In the genomic region with DNA sequence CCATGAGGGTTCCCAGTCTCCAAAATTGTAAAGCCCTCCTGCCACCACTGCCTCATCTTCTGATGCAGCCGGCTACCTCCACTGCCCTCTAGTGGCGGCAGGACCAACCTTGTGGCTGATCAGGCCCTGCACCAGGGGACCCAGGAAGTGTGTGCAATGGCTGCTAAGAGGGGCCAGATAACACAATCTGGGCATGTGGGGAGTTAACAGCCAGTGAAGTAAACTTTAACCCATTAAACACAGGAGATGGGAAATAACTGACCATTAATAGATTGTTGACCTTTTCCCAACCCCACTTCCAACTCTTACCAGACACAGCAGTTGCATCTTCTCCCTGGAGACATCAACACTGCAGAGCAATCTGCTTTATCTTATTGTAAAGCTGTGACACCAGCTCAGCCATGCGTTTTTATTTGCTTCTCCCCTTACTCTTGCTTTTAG, we compare ENCODE assay signal across 8 cellular contexts.
DNase-seq lines count a peak whose midpoint lies in the region; ATAC-seq, FAIRE-seq and TF ChIP-seq lines count a peak whose summit lies in the region.

No MANE protein-coding gene starts in this region.

- H3K9me2 ChIP-seq in OCI-LY1 (ENCODE audit: low read depth, low read length) = no peaks in the 10 kb centered on the region

- no peak for TF ChIP-seq POLR2A in heart left ventricle (IDR thresholded peaks at IDR 0.05)

- H3K27me3 ChIP-seq in OCI-LY1 (ENCODE audit: insufficient read depth, low read length) = no peaks in the 10 kb centered on the region
- no peaks in the 10 kb centered on the region for H3K27me3 ChIP-seq in heart left ventricle

- H3K9me3 Mint-ChIP-seq in activated T-cell treated with anti-CD3 and anti-CD28 coated beads, Interleukin-2, amount 50 U/mL, for 72 hours = no peaks in the 10 kb centered on the region

- H3K27ac Mint-ChIP-seq in activated T-cell treated with anti-CD3 and anti-CD28 coated beads, Interleukin-2, amount 50 U/mL, for 72 hours = no peak overlapping the region

- FAIRE-seq in D721Med (lab: Jason Lieb, UNC) = no peak

- H3K79me2 ChIP-seq in OCI-LY1 (ENCODE audit: insufficient read depth, low read length) = no peaks in the 10 kb centered on the region

- H3K36me3 ChIP-seq in OCI-LY1 (ENCODE audit: insufficient read depth, low read length) = no peaks in the 10 kb centered on the region
- peaks cover 0 to 49% (median 0%) of the 10 kb centered on the region in 9 donors for H3K36me3 ChIP-seq in heart left ventricle

- H3K9ac ChIP-seq in OCI-LY1 (ENCODE audit: low read length) = no peak overlapping the region

- DNase-seq in D721Med (ENCODE audit: insufficient read length, low spot score) (peak; percentile 33), heart left ventricle (peak; percentile 26 to 68 (median 35)), DMS79 treated with DMSO at 0.1 percent for 48 hours (lab: John Stamatoyannopoulos, UW) (no peak)
- DNase-seq in activated T-cell treated with anti-CD3 and anti-CD28 coated beads, Interleukin-2, amount 50 U/mL, for 72 hours = peak; percentile 65 to 69
- DNase-seq in stimulated activated CD4-positive, alpha-beta T cell treated with anti-CD3 and anti-CD28 coated beads, Interleukin-12 subunit alpha, Interleukin-12 subunit beta, amount 100 ng/mL, for 24 hours (ENCODE audit: low read depth in 2 of 2) = peak; percentile 2 to 62

- WGBS in heart left ventricle, 4 donors = 10 to 22% (median 17%) methylated on average over 2 to 3 of the region's 3 CpGs

- no peaks in the 10 kb centered on the region for H3K4me1 Mint-ChIP-seq in activated T-cell treated with anti-CD3 and anti-CD28 coated beads, Interleukin-2, amount 50 U/mL, for 72 hours (ENCODE audit: low read depth)

- peaks cover 6% of the 10 kb centered on the region for H3K27me3 Mint-ChIP-seq in activated T-cell treated with anti-CD3 and anti-CD28 coated beads, Interleukin-2, amount 50 U/mL, for 72 hours (ENCODE audit: low read depth)

- H3K36me3 Mint-ChIP-seq in activated T-cell treated with anti-CD3 and anti-CD28 coated beads, Interleukin-2, amount 50 U/mL, for 72 hours (ENCODE audit: insufficient read depth in 2 of 2) = no peaks in the 10 kb centered on the region

- H3K27ac ChIP-seq in OCI-LY1 (ENCODE audit: low read depth, low read length, poor library complexity, severe bottlenecking) = no peak overlapping the region
- H3K27ac ChIP-seq in heart left ventricle = no peak overlapping the region

- no peaks in the 10 kb centered on the region for H3K4me1 ChIP-seq in OCI-LY1 (ENCODE audit: insufficient read depth, low read length, severe bottlenecking)
- no peaks in the 10 kb centered on the region for H3K4me1 ChIP-seq in heart left ventricle

- intact Hi-C loops in heart left ventricle (cut with DNase I) = no loop called here

- H3K4me2 ChIP-seq in OCI-LY1 (ENCODE audit: low read length) = no peak overlapping the region

- H2AFZ ChIP-seq in OCI-LY1 (ENCODE audit: low read length) = no peak overlapping the region

- H3K4me3 Mint-ChIP-seq in activated T-cell treated with anti-CD3 and anti-CD28 coated beads, Interleukin-2, amount 50 U/mL, for 72 hours = no peak overlapping the region

- H4K20me1 ChIP-seq in OCI-LY1 (ENCODE audit: insufficient read depth, low read length) = no peaks in the 10 kb centered on the region

- TF ChIP-seq CTCF in D721Med (IDR thresholded peaks at IDR 0.05; ENCODE audit: insufficient read depth, missing control alignments) (peak; percentile 77), OCI-LY1 (IDR thresholded peaks at IDR 0.05; ENCODE audit: low read length) (peak; percentile 93), heart left ventricle (IDR thresholded peaks at IDR 0.05) (peak; percentile 32 to 64 (median 50))

- H3F3A ChIP-seq in OCI-LY1 (ENCODE audit: insufficient read depth, low read length) = no peaks in the 10 kb centered on the region

- no peaks in the 10 kb centered on the region for H3K9me3 ChIP-seq in OCI-LY1 (ENCODE audit: low read length)
- H3K9me3 ChIP-seq in heart left ventricle = no peaks in the 10 kb centered on the region

- H3K4me3 ChIP-seq in OCI-LY1 (ENCODE audit: low read depth, low read length, poor library complexity, severe bottlenecking) = no peak overlapping the region
- H3K4me3 ChIP-seq in heart left ventricle = no peak overlapping the region

- ATAC-seq in GM19438 (IDR thresholded peaks at IDR 0.05; ENCODE audit: low read depth, unreplicated experiment) = peak; percentile 86
- ATAC-seq in HG03442 (IDR thresholded peaks at IDR 0.05; ENCODE audit: unreplicated experiment) = peak; percentile 98
- ATAC-seq in activated T-cell treated with anti-CD3 and anti-CD28 coated beads, Interleukin-2, amount 50 U/mL, for 72 hours (replicated peaks in 1 of 2) = peak; percentile 78 to 82
- ATAC-seq in heart left ventricle = peak in 3 of 4 donors; percentile 47 to 51 (median 50)
